29 cellular contexts compared by ENCODE assay signal in genomic region chr7:119436882-119437281, GRCh38.
"Had no signal": no experiment of that assay in that cellular context is flagged by ENCODE, and none has a peak within 500 bp of the region (broad histone marks: within the 10 kb centered on the region; RNA-seq: fewer than 3 reads in every experiment).

No MANE protein-coding gene starts in this region.

- FAIRE-seq: astrocyte, small intestine had no signal

- ATAC-seq: stimulated activated memory B cell treated with anti-CD40 and anti-IgM and Interleukin-4, amounts not matched to agents 10 μg/mL and 1 μg/mL and 100 μg/mL, for 72 hours; stimulated activated naive CD8-positive, alpha-beta T cell treated with anti-CD3 and anti-CD28 coated beads, Interleukin-15, amount 100 ng/mL, for 72 hours; WTC11 had no signal

- DNase-seq: activated CD4-positive, alpha-beta memory T cell treated with anti-CD3 and anti-CD28 coated beads, Interleukin-2, amount 10 ng/mL, durations not matched to agents 7 days and 5 days; activated CD4-positive, alpha-beta T cell treated with anti-CD3 and anti-CD28 coated beads for 1 hour; activated CD4-positive, alpha-beta T cell treated with anti-CD3 and anti-CD28 coated beads, Interleukin-2, amount 10 ng/mL, durations not matched to agents 7 days and 5 days; activated CD8-positive, alpha-beta memory T cell treated with anti-CD3 and anti-CD28 coated beads, Interleukin-2, amount 50 U/mL, for 48 hours; activated gamma-delta T cell; activated naive CD4-positive, alpha-beta T cell treated with anti-CD3 and anti-CD28 coated beads, Interleukin-2, amount 10 ng/mL, durations not matched to agents 7 days and 5 days; activated naive CD8-positive, alpha-beta T cell treated with anti-CD3 and anti-CD28 coated beads, Interleukin-2, amount 10 ng/mL, durations not matched to agents 7 days and 5 days; activated T-cell treated with anti-CD3 and anti-CD28 coated beads, Interleukin-2, amount 50 U/mL, for 24 hours; brain microvascular endothelial cell; dorsolateral prefrontal cortex; effector memory CD4-positive, alpha-beta T cell; erythroblast; head of caudate nucleus; hypothalamus; immature natural killer cell; naive B cell; nephron progenitor cell; ovary; retina; sigmoid colon; small intestine; stimulated activated CD4-positive, alpha-beta T cell treated with anti-CD3 and anti-CD28 coated beads, Interleukin-4, amount 100 ng/mL, for 24 hours; stimulated activated CD8-positive, alpha-beta memory T cell treated with anti-CD3 and anti-CD28 coated beads, Interleukin-4, amount 100 ng/mL, for 48 hours; stimulated activated naive CD8-positive, alpha-beta T cell treated with anti-CD3 and anti-CD28 coated beads, Interleukin-15, amount 100 ng/mL, for 72 hours; substantia nigra; uterus had no signal
